8 cellular contexts compared by ENCODE assay signal in the genomic region with DNA sequence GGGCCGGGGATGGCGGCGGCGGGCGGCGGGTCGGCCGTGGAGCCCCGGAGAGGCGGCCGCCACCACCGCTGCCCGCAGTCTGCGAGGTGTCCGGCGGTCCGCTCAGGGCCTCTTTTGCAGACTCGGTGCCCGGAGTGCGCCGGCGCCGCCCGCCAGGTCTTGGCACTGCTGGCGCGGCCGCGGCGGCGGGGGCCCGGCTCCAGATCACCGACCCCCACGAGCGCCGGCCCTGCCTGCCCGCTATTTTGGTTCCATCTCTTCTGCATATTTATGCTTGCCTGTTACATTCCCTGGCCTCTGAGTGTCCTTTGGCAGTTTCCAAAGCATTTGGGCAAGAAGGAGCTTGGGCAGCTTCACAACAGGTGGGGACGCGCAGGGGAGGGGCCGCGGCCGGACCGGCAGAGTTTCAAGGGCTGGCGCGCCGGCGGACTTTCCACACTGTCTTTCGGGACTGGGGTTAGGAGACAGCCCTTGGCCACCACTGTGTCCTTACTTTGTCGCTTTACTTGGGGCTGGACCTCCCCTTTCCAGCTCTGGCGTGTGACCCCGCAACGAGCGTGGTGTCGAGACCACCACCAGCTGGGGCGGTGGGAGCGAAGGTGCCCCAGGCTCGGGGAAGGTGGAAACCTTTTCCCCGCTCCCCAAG. TPM values are rescaled to one million over a fixed set of nuclear protein-coding genes. Genes with fewer than 3 reads are reported as not detected.
DNase-seq lines count a peak whose midpoint lies in the region; ATAC-seq and TF ChIP-seq lines count a peak whose summit lies in the region.

No MANE protein-coding gene starts in this region.

- peak overlapping the region; percentile 83 for H2AFZ ChIP-seq in parathyroid adenoma

- H3K36me3 Mint-ChIP-seq in activated naive CD8-positive, alpha-beta T cell: no peaks in the 10 kb centered on the region

- H3K4me1 ChIP-seq in RWPE2 (ENCODE audit: insufficient read depth, poor library complexity, severe bottlenecking) (peaks cover 3% of the 10 kb centered on the region), cardiac muscle cell (ENCODE audit: low read depth) (peaks cover 21% of the 10 kb centered on the region), parathyroid adenoma (peaks cover 16% of the 10 kb centered on the region)

- TF ChIP-seq CTCF in RWPE2 (IDR thresholded peaks at IDR 0.05; ENCODE audit: poor library complexity, severe bottlenecking): no peak
- TF ChIP-seq CTCF in cardiac muscle cell (IDR thresholded peaks at IDR 0.05; ENCODE audit: low read depth, low read length): no peak
- no peak for TF ChIP-seq CTCF in parathyroid adenoma (IDR thresholded peaks at IDR 0.05)

- H3K4me1 Mint-ChIP-seq in activated naive CD8-positive, alpha-beta T cell (ENCODE audit: low read depth): peaks cover 71% of the 10 kb centered on the region

- H3K27ac Mint-ChIP-seq in activated naive CD8-positive, alpha-beta T cell: peak overlapping the region; percentile 97

- peak overlapping the region; percentile 15 for H3K9ac ChIP-seq in parathyroid adenoma

- H3K9me3 Mint-ChIP-seq in activated naive CD8-positive, alpha-beta T cell (ENCODE audit: low read depth): no peaks in the 10 kb centered on the region

- ATAC-seq in GM18907 (IDR thresholded peaks at IDR 0.05; ENCODE audit: unreplicated experiment): peak; percentile 56
- peak; percentile 32 for ATAC-seq in HG03139 (IDR thresholded peaks at IDR 0.05; ENCODE audit: unreplicated experiment)
- peak; percentile 60; the same call in 2 of the 3 replicates for ATAC-seq in RWPE2 (ENCODE audit: low read depth)

- peak overlapping the region; percentile 85 for H3K4me2 ChIP-seq in parathyroid adenoma (ENCODE audit: low read length)

- peaks cover 17% of the 10 kb centered on the region for H3K79me2 ChIP-seq in parathyroid adenoma

- H3K4me3 Mint-ChIP-seq in activated naive CD8-positive, alpha-beta T cell: peak overlapping the region; percentile 94

- H3K9me3 ChIP-seq in RWPE2 (ENCODE audit: severe bottlenecking) (no peaks in the 10 kb centered on the region), cardiac muscle cell (ENCODE audit: low read depth) (no peaks in the 10 kb centered on the region), parathyroid adenoma (ENCODE audit: control insufficient read depth, low read length) (no peaks in the 10 kb centered on the region)

- H3K36me3 ChIP-seq in RWPE2 (ENCODE audit: low read depth): no peaks in the 10 kb centered on the region
- H3K36me3 ChIP-seq in cardiac muscle cell: no peaks in the 10 kb centered on the region
- no peaks in the 10 kb centered on the region for H3K36me3 ChIP-seq in parathyroid adenoma (ENCODE audit: control insufficient read depth, insufficient read depth, low read length)

- no peaks in the 10 kb centered on the region for H3K27me3 Mint-ChIP-seq in activated naive CD8-positive, alpha-beta T cell

- peak overlapping the region; percentile 77 for H3K27ac ChIP-seq in RWPE2 (ENCODE audit: poor library complexity, severe bottlenecking)
- peak overlapping the region; percentile 98 for H3K27ac ChIP-seq in cardiac muscle cell
- H3K27ac ChIP-seq in parathyroid adenoma: peak overlapping the region; percentile 71

- DNase-seq in AG08395 (ENCODE audit: low spot score) (peak; percentile 22), RWPE2 (ENCODE audit: low spot score) (peak; percentile 53), cardiac muscle cell (ENCODE audit: low read depth in 1 of 2, low spot score in 1 of 2) (peak; percentile 41 to 74)
- no peak for DNase-seq in effector CD8-positive, alpha-beta T cell (lab: John Stamatoyannopoulos, UW)

- H3K4me3 ChIP-seq in RWPE2 (ENCODE audit: severe bottlenecking) (peak overlapping the region; percentile 100), cardiac muscle cell (peak overlapping the region; percentile 72), parathyroid adenoma (ENCODE audit: low read depth, low read length) (peak overlapping the region; percentile 73)

- H3K27me3 ChIP-seq in RWPE2 (ENCODE audit: insufficient read depth, poor library complexity, severe bottlenecking) (no peaks in the 10 kb centered on the region), cardiac muscle cell (no peaks in the 10 kb centered on the region), parathyroid adenoma (ENCODE audit: control insufficient read depth, insufficient read depth, low read length) (no peaks in the 10 kb centered on the region)

RNA-seq across cellular contexts. Expression of gene TAPT1, which starts 0.7 kb away (rescaled TPM):
- total RNA-seq in cardiac muscle cell: 7.5 and 9.8 TPM in 2 replicates
- polyA plus RNA-seq in cardiac muscle cell: 16.9 and 25.7 TPM in 2 replicates
